8 cellular contexts compared by ENCODE assay signal in genomic region chr2:191811807-191812602, GRCh38. TPM values are rescaled to one million over a fixed set of nuclear protein-coding genes. Genes with fewer than 3 reads are reported as not detected.
A peak's percentile ranks its signal among the peaks of the same experiment; 100 is the strongest.
DNase-seq lines count a peak whose midpoint lies in the region; ATAC-seq and TF ChIP-seq lines count a peak whose summit lies in the region.

No MANE protein-coding gene starts in this region.

- no peak for TF ChIP-seq POLR2A in upper lobe of left lung (IDR thresholded peaks at IDR 0.05)

- H3K27me3 Mint-ChIP-seq in activated CD4-positive, alpha-beta memory T cell treated with anti-CD3 and anti-CD28 coated beads for 36 hours: peaks cover 6% of the 10 kb centered on the region
- peaks cover under 1 to 7% of the 10 kb centered on the region in 2 donors for H3K27me3 Mint-ChIP-seq in natural killer cell (ENCODE audit: low read depth in 2 of 2)

- H3K27ac ChIP-seq in C4-2B (no peak overlapping the region), upper lobe of left lung (no peak overlapping the region)

- no peak for TF ChIP-seq EP300 in upper lobe of left lung (IDR thresholded peaks at IDR 0.05)

- intact Hi-C loops in activated CD4-positive, alpha-beta memory T cell treated with anti-CD3 and anti-CD28 coated beads for 36 hours (cut with micrococcal nuclease): loop anchor here (1.0 to 5.0 kb wide), 2 partner anchors 255 to 350 kb away; no protein-coding TSS in a partner anchor
- intact Hi-C loops in natural killer cell (cut with micrococcal nuclease): loop anchor here (1.0 kb wide), 1 partner anchor 350 kb away; no protein-coding TSS in a partner anchor

- H3K27me3 ChIP-seq in upper lobe of left lung: no peaks in the 10 kb centered on the region

- DNase-seq in NCI-H2171 treated with DMSO at 0.1 percent for 48 hours (lab: John Stamatoyannopoulos, UW): peak; percentile 74
- DNase-seq in activated CD4-positive, alpha-beta memory T cell treated with anti-CD3 and anti-CD28 coated beads for 36 hours: peak; percentile 54
- DNase-seq in fibroblast of gingiva (ENCODE audit: low read depth): peak; percentile 60
- DNase-seq in natural killer cell: peak; percentile 27
- peak in 1 of 2 donors; percentile 47 for DNase-seq in upper lobe of left lung

- no peaks in the 10 kb centered on the region for H3K4me1 Mint-ChIP-seq in activated CD4-positive, alpha-beta memory T cell treated with anti-CD3 and anti-CD28 coated beads for 36 hours (ENCODE audit: low read depth)
- H3K4me1 Mint-ChIP-seq in natural killer cell: no peaks in the 10 kb centered on the region

- CTCF ChIA-PET in activated CD4-positive, alpha-beta memory T cell treated with anti-CD3 and anti-CD28 coated beads for 36 hours (lab: Charles Lee): interaction anchor here (0.6 to 4.4 kb wide), 20 partner anchors 10 to 759 kb away, joined by 3 to 102 read pairs (median 3); partner anchors contain the start of gene CAVIN2

- H3K9me3 Mint-ChIP-seq in activated CD4-positive, alpha-beta memory T cell treated with anti-CD3 and anti-CD28 coated beads for 36 hours: no peaks in the 10 kb centered on the region
- no peaks in the 10 kb centered on the region for H3K9me3 Mint-ChIP-seq in natural killer cell

- POLR2A ChIA-PET in activated CD4-positive, alpha-beta memory T cell treated with anti-CD3 and anti-CD28 coated beads for 36 hours (lab: Charles Lee): interaction anchor here (1.1 kb wide), 1 partner anchor 350 kb away, joined by 3 read pairs; no protein-coding TSS in a partner anchor

- peaks cover 0 to 9% (median 2%) of the 10 kb centered on the region in 4 donors for H3K4me1 ChIP-seq in upper lobe of left lung

- no peaks in the 10 kb centered on the region for H3K9me3 ChIP-seq in upper lobe of left lung

- no peak overlapping the region for H3K27ac Mint-ChIP-seq in activated CD4-positive, alpha-beta memory T cell treated with anti-CD3 and anti-CD28 coated beads for 36 hours
- no peak overlapping the region for H3K27ac Mint-ChIP-seq in natural killer cell

- no peaks in the 10 kb centered on the region for H3K36me3 Mint-ChIP-seq in activated CD4-positive, alpha-beta memory T cell treated with anti-CD3 and anti-CD28 coated beads for 36 hours
- H3K36me3 Mint-ChIP-seq in natural killer cell: no peaks in the 10 kb centered on the region

- H3K4me3 ChIP-seq in upper lobe of left lung: no peak overlapping the region

- ATAC-seq in GM18868 (IDR thresholded peaks at IDR 0.05; ENCODE audit: unreplicated experiment) (peak; percentile 90), HG03108 (IDR thresholded peaks at IDR 0.05; ENCODE audit: unreplicated experiment) (peak; percentile 50), natural killer cell (peak in 2 of 3 donors; percentile 55 to 66), upper lobe of left lung (ENCODE audit: low FRiP score in 2 of 2) (peak; percentile 61 to 89)

- 46 to 51% methylated on average over 9 of the region's 9 CpGs for WGBS in upper lobe of left lung, 2 donors

- TF ChIP-seq CTCF in C4-2B (conservative IDR thresholded peaks at IDR 0.05) (peak; percentile 82), natural killer cell (IDR thresholded peaks at IDR 0.05) (peak; percentile 50), upper lobe of left lung (IDR thresholded peaks at IDR 0.05) (peak; percentile 44 to 80 (median 70))

- H3K4me3 Mint-ChIP-seq in activated CD4-positive, alpha-beta memory T cell treated with anti-CD3 and anti-CD28 coated beads for 36 hours: no peak overlapping the region
- H3K4me3 Mint-ChIP-seq in natural killer cell: no peak overlapping the region

- no peaks in the 10 kb centered on the region for H3K36me3 ChIP-seq in upper lobe of left lung

RNA-seq across cellular contexts. Expression of gene CAVIN2, which starts 34.9 kb away (rescaled TPM):
- total RNA-seq in activated CD4-positive, alpha-beta memory T cell treated with anti-CD3 and anti-CD28 coated beads for 36 hours: not detected
- total RNA-seq in natural killer cell: 10 to 100 TPM in 1 of 3 donors, 1 to 10 TPM in 2; 1.9 to 23.7 (median 9.9) TPM
- total RNA-seq in upper lobe of left lung: 100 to 1,000 TPM in 5 of 6 donors, 10 to 100 TPM in 1; 44.0 to 268 (median 173) TPM
